1 cellular context compared by ENCODE assay signal in genomic region chr6:17417817-17418216, GRCh38.
TF ChIP-seq lines count a peak whose summit lies in the region.

No MANE protein-coding gene starts in this region.

TF ChIP-seq in A549, 52 proteins besides CTCF, POLR2A, EP300 and RAD21 (continued from another document):
- TF ChIP-seq MAZ (IDR thresholded peaks at IDR 0.05; ENCODE audit: borderline replicate concordance, low read depth, low read length) (no peak), NPAS2 (CRISPR knock-in tag; IDR thresholded peaks at IDR 0.05; ENCODE audit: borderline replicate concordance) (no peak), CHD4 (IDR thresholded peaks at IDR 0.05; ENCODE audit: borderline replicate concordance) (no peak), FOSL2 (IDR thresholded peaks at IDR 0.05) (peak; percentile 64), FOSL2 (CRISPR knock-in tag; IDR thresholded peaks at IDR 0.05) (peak; percentile 90), GATA3 (IDR thresholded peaks at IDR 0.05; ENCODE audit: borderline replicate concordance) (peak; percentile 83), SMC3 (IDR thresholded peaks at IDR 0.05) (no peak), HES2 (IDR thresholded peaks at IDR 0.05) (no peak), CHD2 (IDR thresholded peaks at IDR 0.05; ENCODE audit: low read length, partially characterized antibody) (no peak), NR3C1 (IDR thresholded peaks at IDR 0.05) (no peak), TP53 (CRISPR knock-in tag; IDR thresholded peaks at IDR 0.05) (no peak), RARB (CRISPR knock-in tag; IDR thresholded peaks at IDR 0.05) (no peak), JUN (IDR thresholded peaks at IDR 0.05) (peak; percentile 19 to 61; a peak in 2 of 5 replicates), TFCP2L1 (CRISPR knock-in tag; IDR thresholded peaks at IDR 0.05) (no peak), CBX8 (IDR thresholded peaks at IDR 0.05) (no peak), BCL3 (IDR thresholded peaks at IDR 0.05) (no peak), HOXB5 (CRISPR knock-in tag; IDR thresholded peaks at IDR 0.05) (no peak), SREBF2 (IDR thresholded peaks at IDR 0.05) (no peak), RCOR1 (IDR thresholded peaks at IDR 0.05; ENCODE audit: low read depth, low read length) (no peak), FOXS1 (CRISPR knock-in tag; IDR thresholded peaks at IDR 0.05) (no peak), ZC3H11A (IDR thresholded peaks at IDR 0.05) (no peak), PBX3 (IDR thresholded peaks at IDR 0.05) (0 out of 2 replicates have a peak, but pooled peaks have one; percentile 21), KDM1A (IDR thresholded peaks at IDR 0.05; ENCODE audit: low read depth) (no peak)
- TF ChIP-seq, protein P1, sequence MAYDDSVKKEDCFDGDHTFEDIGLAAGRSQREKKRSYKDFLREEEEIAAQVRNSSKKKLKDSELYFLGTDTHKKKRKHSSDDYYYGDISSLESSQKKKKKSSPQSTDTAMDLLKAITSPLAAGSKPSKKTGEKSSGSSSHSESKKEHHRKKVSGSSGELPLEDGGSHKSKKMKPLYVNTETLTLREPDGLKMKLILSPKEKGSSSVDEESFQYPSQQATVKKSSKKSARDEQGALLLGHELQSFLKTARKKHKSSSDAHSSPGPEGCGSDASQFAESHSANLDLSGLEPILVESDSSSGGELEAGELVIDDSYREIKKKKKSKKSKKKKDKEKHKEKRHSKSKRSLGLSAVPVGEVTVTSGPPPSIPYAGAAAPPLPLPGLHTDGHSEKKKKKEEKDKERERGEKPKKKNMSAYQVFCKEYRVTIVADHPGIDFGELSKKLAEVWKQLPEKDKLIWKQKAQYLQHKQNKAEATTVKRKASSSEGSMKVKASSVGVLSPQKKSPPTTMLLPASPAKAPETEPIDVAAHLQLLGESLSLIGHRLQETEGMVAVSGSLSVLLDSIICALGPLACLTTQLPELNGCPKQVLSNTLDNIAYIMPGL (CRISPR knock-in tag; IDR thresholded peaks at IDR 0.05; ENCODE audit: borderline replicate concordance), result no peak
- TF ChIP-seq, protein P2, sequence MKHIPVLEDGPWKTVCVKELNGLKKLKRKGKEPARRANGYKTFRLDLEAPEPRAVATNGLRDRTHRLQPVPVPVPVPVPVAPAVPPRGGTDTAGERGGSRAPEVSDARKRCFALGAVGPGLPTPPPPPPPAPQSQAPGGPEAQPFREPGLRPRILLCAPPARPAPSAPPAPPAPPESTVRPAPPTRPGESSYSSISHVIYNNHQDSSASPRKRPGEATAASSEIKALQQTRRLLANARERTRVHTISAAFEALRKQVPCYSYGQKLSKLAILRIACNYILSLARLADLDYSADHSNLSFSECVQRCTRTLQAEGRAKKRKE (CRISPR knock-in tag; IDR thresholded peaks at IDR 0.05; ENCODE audit: low read depth), result no peak
- TF ChIP-seq, protein P3, sequence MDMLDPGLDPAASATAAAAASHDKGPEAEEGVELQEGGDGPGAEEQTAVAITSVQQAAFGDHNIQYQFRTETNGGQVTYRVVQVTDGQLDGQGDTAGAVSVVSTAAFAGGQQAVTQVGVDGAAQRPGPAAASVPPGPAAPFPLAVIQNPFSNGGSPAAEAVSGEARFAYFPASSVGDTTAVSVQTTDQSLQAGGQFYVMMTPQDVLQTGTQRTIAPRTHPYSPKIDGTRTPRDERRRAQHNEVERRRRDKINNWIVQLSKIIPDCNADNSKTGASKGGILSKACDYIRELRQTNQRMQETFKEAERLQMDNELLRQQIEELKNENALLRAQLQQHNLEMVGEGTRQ (IDR thresholded peaks at IDR 0.05), result no peak
